In the genomic region with DNA sequence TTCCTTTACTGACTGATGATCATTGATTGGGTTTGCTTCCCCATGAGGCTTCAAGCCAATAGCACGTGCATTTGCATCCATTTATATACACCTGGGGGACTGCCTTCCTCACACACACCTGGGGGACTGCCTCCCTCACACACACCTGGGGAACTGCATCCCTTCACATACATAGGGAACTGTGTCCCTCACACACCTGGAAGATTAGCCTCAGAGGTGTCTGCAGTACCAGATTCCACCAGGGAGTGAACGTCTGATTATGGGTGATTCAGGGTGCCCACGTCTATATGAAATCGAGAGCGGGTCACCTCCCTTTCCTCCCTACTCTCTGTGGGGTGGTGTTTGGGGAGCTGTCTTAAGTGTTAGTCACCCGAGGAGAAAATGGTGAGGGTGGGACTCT, we compare ENCODE assay signal across 10 cellular contexts. TPM values are rescaled to one million over a fixed set of nuclear protein-coding genes. Genes with fewer than 3 reads are reported as not detected.
DNase-seq lines count a peak whose midpoint lies in the region; ATAC-seq, FAIRE-seq and TF ChIP-seq lines count a peak whose summit lies in the region.
"Had no signal": no experiment of that assay in that cellular context is flagged by ENCODE, and none has a peak within 500 bp of the region (broad histone marks: within the 10 kb centered on the region; RNA-seq: fewer than 3 reads in every experiment).

No MANE protein-coding gene starts in this region.

- peak overlapping the region; percentile 76 for H3K4me2 ChIP-seq in A549
- peak overlapping the region; percentile 59; the same call in 1 of the 2 replicates for H3K4me2 ChIP-seq in HCT116 (ENCODE audit: low read length)

- H3K79me2 ChIP-seq in HCT116 (ENCODE audit: insufficient read depth, low read length), result peaks cover 26% of the 10 kb centered on the region; the same call in 1 of the 2 replicates

- TF ChIP-seq EP300 in A549 (IDR thresholded peaks at IDR 0.05), result no peak

- H3K9me3 ChIP-seq in A549 (no peaks in the 10 kb centered on the region), HCT116 (ENCODE audit: control insufficient read depth in 1 of 2, insufficient read depth in 1 of 2, low read depth in 1 of 2, low read length in 2 of 2) (no peaks in the 10 kb centered on the region)

- no peak for FAIRE-seq in A549 (lab: Jason Lieb, UNC)

- H3K27ac Mint-ChIP-seq in activated naive CD8-positive, alpha-beta T cell treated with anti-CD3 and anti-CD28 coated beads, Interleukin-2, amount 10 ng/mL, durations not matched to agents 7 days and 5 days, result peak overlapping the region; percentile 65
- peak overlapping the region; percentile 72 for H3K27ac Mint-ChIP-seq in memory B cell

- CTCF ChIA-PET in A549 (lab: Yijun Ruan, JAX), result no interaction called here
- CTCF ChIA-PET in HCT116 (lab: Charles Lee), result no interaction called here

- POLR2A ChIA-PET in A549 (lab: Yijun Ruan, JAX) (no interaction called here), HCT116 (lab: Charles Lee) (no interaction called here)
- POLR2A ChIA-PET in activated naive CD8-positive, alpha-beta T cell treated with anti-CD3 and anti-CD28 coated beads, Interleukin-2, amount 10 ng/mL, durations not matched to agents 7 days and 5 days (lab: Charles Lee), result no interaction called here

- no peak overlapping the region for H2AFZ ChIP-seq in HCT116 (ENCODE audit: low read depth, low read length, poor library complexity, severe bottlenecking)

- DNase-seq in A549 (ENCODE audit: low read depth in 1 of 2, low spot score in 1 of 2) (peak in 1 of 2 experiments; percentile 46), HCT116 (ENCODE audit: low read depth, low spot score) (no peak), memory B cell (ENCODE audit: low spot score in 2 of 2) (no peak), DMS 273 (lab: John Stamatoyannopoulos, UW; ENCODE audit: unreplicated experiment) (no peak), NCI-H446 (lab: John Stamatoyannopoulos, UW) (no peak), NAMALWA (ENCODE audit: low spot score) (no peak)
- no peak for DNase-seq in activated naive CD8-positive, alpha-beta T cell treated with anti-CD3 and anti-CD28 coated beads, Interleukin-2, amount 10 ng/mL, durations not matched to agents 7 days and 5 days
- DNase-seq: DMS 273 treated with DMSO at 0.1 percent for 48 hours, NCI-H1048 had no signal

- RAD21 ChIA-PET in HCT116 (lab: Charles Lee; ENCODE audit: low non-redundant PET in 1 of 2, low total read pairs in 2 of 2, uncharacterized antibody in 2 of 2, unreplicated experiment in 2 of 2), result no interaction called here

- intact Hi-C loops in HCT116 (cut with micrococcal nuclease), result no loop called here

- no peaks in the 10 kb centered on the region for H3K27me3 Mint-ChIP-seq in activated naive CD8-positive, alpha-beta T cell treated with anti-CD3 and anti-CD28 coated beads, Interleukin-2, amount 10 ng/mL, durations not matched to agents 7 days and 5 days
- H3K27me3 Mint-ChIP-seq in memory B cell, result no peaks in the 10 kb centered on the region

- H3K4me3 ChIP-seq in A549 (no peak overlapping the region), HCT116 (replicated peaks in 1 of 2; ENCODE audit: low read depth in 1 of 2, low read length in 2 of 2) (no peak overlapping the region)

- H3K36me3 Mint-ChIP-seq in activated naive CD8-positive, alpha-beta T cell treated with anti-CD3 and anti-CD28 coated beads, Interleukin-2, amount 10 ng/mL, durations not matched to agents 7 days and 5 days, result peaks cover 19% of the 10 kb centered on the region
- peaks cover 3% of the 10 kb centered on the region for H3K36me3 Mint-ChIP-seq in memory B cell

- H3K9me2 ChIP-seq in HCT116 (ENCODE audit: insufficient read depth), result no peaks in the 10 kb centered on the region

- no peak for TF ChIP-seq POLR2A in A549 (IDR thresholded peaks at IDR 0.05; ENCODE audit: low read length)
- no peak for TF ChIP-seq POLR2A in HCT116 (IDR thresholded peaks at IDR 0.05; ENCODE audit: borderline replicate concordance, extremely low read depth, insufficient read depth, insufficient read length)

- H3K9me3 Mint-ChIP-seq in activated naive CD8-positive, alpha-beta T cell treated with anti-CD3 and anti-CD28 coated beads, Interleukin-2, amount 10 ng/mL, durations not matched to agents 7 days and 5 days, result no peaks in the 10 kb centered on the region
- H3K9me3 Mint-ChIP-seq in memory B cell, result no peaks in the 10 kb centered on the region

- no peaks in the 10 kb centered on the region for H3K27me3 ChIP-seq in HCT116 (ENCODE audit: insufficient read depth, low read length)

- 10% methylated on average over 6 of the region's 6 CpGs for WGBS in A549 (ENCODE audit: missing lambda C conversion rate)

- TF ChIP-seq RAD21 in A549 (conservative IDR thresholded peaks at IDR 0.05 in 1 of 2, IDR thresholded peaks at IDR 0.05 in 1 of 2) (no peak), HCT116 (IDR thresholded peaks at IDR 0.05; ENCODE audit: low read depth) (no peak)

- H3K36me3 ChIP-seq in HCT116 (ENCODE audit: control insufficient read depth in 1 of 2, insufficient read depth in 2 of 2, low read length in 2 of 2), result no peaks in the 10 kb centered on the region

- ATAC-seq in A549, result peak; percentile 51 to 66
- peak; percentile 58 for ATAC-seq in HCT116
- no peak for ATAC-seq in activated naive CD8-positive, alpha-beta T cell treated with anti-CD3 and anti-CD28 coated beads, Interleukin-2, amount 10 ng/mL, durations not matched to agents 7 days and 5 days (ENCODE audit: low read depth)
- no peak for ATAC-seq in memory B cell (ENCODE audit: low read depth)
- ATAC-seq in HG03097 (IDR thresholded peaks at IDR 0.05; ENCODE audit: low FRiP score, unreplicated experiment), result no peak

- peaks cover 56% of the 10 kb centered on the region for H3K4me1 ChIP-seq in A549
- peaks cover 11 to 46% of the 10 kb centered on the region in 2 experiments for H3K4me1 ChIP-seq in HCT116 (ENCODE audit: control insufficient read depth in 1 of 2, insufficient read depth in 2 of 2, low read length in 2 of 2)

- BruUV-seq in HCT116 (replicated peaks; lab: Mats Ljungman, UMichigan), result no TSS peak

- peak overlapping the region; percentile 40; the same call in 1 of the 2 replicates for H3K9ac ChIP-seq in HCT116 (ENCODE audit: low read length)

- H3K4me1 Mint-ChIP-seq in activated naive CD8-positive, alpha-beta T cell treated with anti-CD3 and anti-CD28 coated beads, Interleukin-2, amount 10 ng/mL, durations not matched to agents 7 days and 5 days, result peaks cover 65% of the 10 kb centered on the region
- peaks cover 37% of the 10 kb centered on the region for H3K4me1 Mint-ChIP-seq in memory B cell

- no peaks in the 10 kb centered on the region for H4K20me1 ChIP-seq in HCT116 (ENCODE audit: insufficient read depth)

- H3K27ac ChIP-seq in A549 (peak overlapping the region; percentile 72 to 86), HCT116 (ENCODE audit: low read depth, low read length) (no peak overlapping the region)

- TF ChIP-seq CTCF in A549 (IDR thresholded peaks at IDR 0.05) (no peak), HCT116 (IDR thresholded peaks at IDR 0.05 in 2 of 3, conservative IDR thresholded peaks at IDR 0.05 in 1 of 3; ENCODE audit: borderline replicate concordance in 1 of 3, insufficient read depth in 1 of 3, low read depth in 2 of 3, low read length in 2 of 3) (peak in 2 of 3 experiments; percentile 12 to 26; a peak in 1 of 6 replicates)

- peak overlapping the region; percentile 29 for H3K4me3 Mint-ChIP-seq in activated naive CD8-positive, alpha-beta T cell treated with anti-CD3 and anti-CD28 coated beads, Interleukin-2, amount 10 ng/mL, durations not matched to agents 7 days and 5 days
- peak overlapping the region; percentile 63 for H3K4me3 Mint-ChIP-seq in memory B cell

TF ChIP-seq in A549, 52 proteins besides CTCF, POLR2A, EP300 and RAD21 (continues in another document):
- no peak for TF ChIP-seq SMC3 (IDR thresholded peaks at IDR 0.05)
- no peak for TF ChIP-seq MAZ (IDR thresholded peaks at IDR 0.05; ENCODE audit: borderline replicate concordance, low read depth, low read length)
- 0 out of 2 replicates have a peak, but pooled peaks have one; percentile 27 for TF ChIP-seq FOSB (CRISPR knock-in tag; IDR thresholded peaks at IDR 0.05)
- TF ChIP-seq NFE2L2 (conservative IDR thresholded peaks at IDR 0.05; ENCODE audit: low read length), result no peak
- no peak for TF ChIP-seq GATA3 (IDR thresholded peaks at IDR 0.05; ENCODE audit: borderline replicate concordance)
- TF ChIP-seq HDAC2 (IDR thresholded peaks at IDR 0.05), result no peak
- no peak for TF ChIP-seq ESRRA (IDR thresholded peaks at IDR 0.05; ENCODE audit: borderline replicate concordance, low read length)

TF ChIP-seq in HCT116, 20 proteins besides CTCF, POLR2A, EP300 and RAD21 (continues in another document):
- TF ChIP-seq ZFX (IDR thresholded peaks at IDR 0.05), result no peak
- no peak for TF ChIP-seq EZH2phosphoT487 (IDR thresholded peaks at IDR 0.05; ENCODE audit: borderline replicate concordance)
- TF ChIP-seq SRF (IDR thresholded peaks at IDR 0.05; ENCODE audit: low read depth), result no peak
- TF ChIP-seq FOSL1 (IDR thresholded peaks at IDR 0.05; ENCODE audit: low read depth), result no peak

RNA-seq across cellular contexts. Expression of a gene that starts 16.9 kb away (rescaled TPM):
- polyA plus RNA-seq in A549 (2011; rRNA removed), result 111 and 136 TPM in 2 replicates
- polyA plus RNA-seq in A549 (2012; cell fraction: cytosol; rRNA removed), result 237 and 240 TPM in 2 replicates
- polyA plus RNA-seq in A549 (2012; cell fraction: nucleus; rRNA removed), result 129 and 130 TPM in 2 replicates
- 172 to 199 TPM (median 176 TPM) in 3 replicates for polyA plus RNA-seq in A549 (2017; fragmentation: RNase III; extraction: RNeasy Plus Mini Kit Qiagen cat#74134 plus additional on column Dnase treatment)
- polyA minus RNA-seq in A549 (2011; rRNA and poly(A)+ RNA removed), result 71.0 and 74.8 TPM in 2 replicates
- 59.6 TPM for total RNA-seq in HCT116 (2021; ENCODE audit: unreplicated experiment)
- 88.4 and 90.1 TPM in 2 replicates for polyA plus RNA-seq in HCT116 (2012)
- total RNA-seq in activated naive CD8-positive, alpha-beta T cell treated with anti-CD3 and anti-CD28 coated beads, Interleukin-2, amount 10 ng/mL, durations not matched to agents 7 days and 5 days, result 100 to 1,000 TPM; 255 to 256 TPM

RNA-seq across cellular contexts. Expression of a gene that starts 43.8 kb away (rescaled TPM):
- polyA plus RNA-seq in A549 (2011; rRNA removed) (0.04 and 0.06 TPM in 2 replicates), A549 (2017; fragmentation: RNase III; extraction: RNeasy Plus Mini Kit Qiagen cat#74134 plus additional on column Dnase treatment) (0.05 to 0.08 TPM in 2 of 3 replicates, not detected in the other)
- not detected in 2 replicates for polyA plus RNA-seq in A549 (2012; cell fraction: cytosol; rRNA removed)
- 0.02 TPM in 1 of 2 replicates, not detected in the other for polyA plus RNA-seq in A549 (2012; cell fraction: nucleus; rRNA removed)
- not detected in 2 replicates for polyA minus RNA-seq in A549 (2011; rRNA and poly(A)+ RNA removed)
- total RNA-seq in HCT116 (2021; ENCODE audit: unreplicated experiment), result not detected
- polyA plus RNA-seq in HCT116 (2012), result not detected in 2 replicates
- total RNA-seq in activated naive CD8-positive, alpha-beta T cell treated with anti-CD3 and anti-CD28 coated beads, Interleukin-2, amount 10 ng/mL, durations not matched to agents 7 days and 5 days, result under 1 TPM in 1 of 2 experiments, not detected in 1; 0.43 TPM

Comparison
In these comparisons a context has a peak if more than half of its experiments do, and no peak if none do; other contexts are left out.
1. ATAC-seq: peak in A549 (2 of 2) and HCT116 (single experiment); none in activated naive CD8-positive, alpha-beta T cell treated with anti-CD3 and anti-CD28 coated beads, Interleukin-2, amount 10 ng/mL, durations not matched to agents 7 days and 5 days (single experiment), memory B cell (single experiment) and HG03097 (single experiment).